Comparison of ENCODE assay signal across 22 cellular contexts in the genomic region with DNA sequence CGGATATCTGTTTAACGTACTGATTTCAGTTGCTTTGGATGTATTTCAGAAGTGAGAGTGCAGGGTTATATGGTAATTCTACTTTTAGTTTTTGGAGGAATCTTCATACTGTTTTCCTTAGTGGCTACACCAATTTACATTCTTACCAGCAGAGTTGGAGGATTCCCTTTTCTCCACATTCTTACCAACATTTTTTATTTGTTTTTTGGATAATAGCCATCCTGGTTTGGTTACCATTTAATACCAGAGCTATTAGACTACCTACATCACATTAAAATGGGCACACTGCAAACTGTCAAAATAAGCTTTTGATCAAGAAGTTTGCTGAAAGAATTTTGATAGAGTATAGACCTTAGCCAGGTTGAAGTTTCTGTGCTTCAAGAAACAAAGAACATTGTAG.
DNase-seq lines count a peak whose midpoint lies in the region; ATAC-seq, FAIRE-seq and TF ChIP-seq lines count a peak whose summit lies in the region.
"Had no signal": no experiment of that assay in that cellular context is flagged by ENCODE, and none has a peak within 500 bp of the region (broad histone marks: within the 10 kb centered on the region; RNA-seq: fewer than 3 reads in every experiment).

No MANE protein-coding gene starts in this region.

- no peaks in the 10 kb centered on the region for H3K9me2 ChIP-seq in GM23248 (ENCODE audit: insufficient read depth)
- no peaks in the 10 kb centered on the region for H3K9me2 ChIP-seq in PC-3 (replicated peaks; ENCODE audit: low read length)

- H3K9me3 Mint-ChIP-seq in astrocyte (ENCODE audit: unreplicated experiment) (no peaks in the 10 kb centered on the region), osteocyte (ENCODE audit: unreplicated experiment) (no peaks in the 10 kb centered on the region)

- no peak overlapping the region for H3K27ac Mint-ChIP-seq in astrocyte (ENCODE audit: unreplicated experiment)
- H3K27ac Mint-ChIP-seq in osteocyte (ENCODE audit: unreplicated experiment): no peak overlapping the region
- H3K27ac Mint-ChIP-seq: CD14-positive monocyte; CD4-positive, alpha-beta memory T cell; HFFc6 had no signal

- H3K27ac ChIP-seq in GM23248 (0 out of 2 replicates have a peak overlapping the region, but pooled peaks have one; percentile 27), PC-3 (ENCODE audit: low read length) (peak overlapping the region; percentile 64), astrocyte (ENCODE audit: low read depth, low read length) (no peak overlapping the region), trophoblast cell (ENCODE audit: low read depth, low read length) (peak overlapping the region; percentile 42)
- H3K27ac ChIP-seq: BLaER1, HL-60 had no signal

- intact Hi-C loops in PC-3 (cut with micrococcal nuclease): no loop called here

- no peak overlapping the region for H3K4me2 ChIP-seq in GM23248 (ENCODE audit: unreplicated experiment)
- H3K4me2 ChIP-seq in PC-3 (ENCODE audit: low read length): no peak overlapping the region
- H3K4me2 ChIP-seq in astrocyte (ENCODE audit: low read length): no peak overlapping the region
- no peak overlapping the region for H3K4me2 ChIP-seq in trophoblast cell (ENCODE audit: low read length)
- H3K4me2 ChIP-seq: BLaER1 had no signal

- FAIRE-seq in astrocyte (lab: Jason Lieb, UNC): no peak
- FAIRE-seq: A204.1, K562 had no signal

- no peak overlapping the region for H3K4ac ChIP-seq in trophoblast cell (ENCODE audit: low read depth, low read length)

- H3K4me3 Mint-ChIP-seq in astrocyte (ENCODE audit: unreplicated experiment) (no peak overlapping the region), osteocyte (ENCODE audit: unreplicated experiment) (no peak overlapping the region)
- H3K4me3 Mint-ChIP-seq: CD14-positive monocyte; CD4-positive, alpha-beta memory T cell; HFFc6 had no signal

- H4K8ac ChIP-seq in trophoblast cell (ENCODE audit: low read depth, low read length): no peak overlapping the region

- no peak for ATAC-seq in PC-3
- ATAC-seq in GM19397 (IDR thresholded peaks at IDR 0.05; ENCODE audit: unreplicated experiment): no peak
- ATAC-seq in GM21447 (IDR thresholded peaks at IDR 0.05; ENCODE audit: unreplicated experiment): no peak
- ATAC-seq: HCT116, K562 had no signal

- H3F3A ChIP-seq in GM23248 (ENCODE audit: insufficient read depth): peaks cover 16% of the 10 kb centered on the region; the same call in 1 of the 2 replicates
- H3F3A ChIP-seq in PC-3 (ENCODE audit: low read length, unreplicated experiment): no peaks in the 10 kb centered on the region

- no peak overlapping the region for H4K91ac ChIP-seq in trophoblast cell (ENCODE audit: low read depth, low read length)

- H2BK5ac ChIP-seq in trophoblast cell (ENCODE audit: low read depth, low read length, poor library complexity): no peak overlapping the region

- H3K79me1 ChIP-seq in trophoblast cell (ENCODE audit: low read length): peaks cover 10% of the 10 kb centered on the region

- no peak overlapping the region for H3K23ac ChIP-seq in trophoblast cell (ENCODE audit: low read length)

- no peak overlapping the region for H2AK5ac ChIP-seq in trophoblast cell (ENCODE audit: low read length)

- in situ Hi-C loops in GM23248 (cut with MboI): no loop called here

- H3K4me1 ChIP-seq in GM23248 (ENCODE audit: insufficient read depth): peaks cover 51% of the 10 kb centered on the region
- H3K4me1 ChIP-seq in PC-3 (ENCODE audit: insufficient read depth, low read length): peaks cover 11% of the 10 kb centered on the region; the same call in 1 of the 2 replicates
- no peaks in the 10 kb centered on the region for H3K4me1 ChIP-seq in astrocyte (ENCODE audit: insufficient read depth, low read length)
- H3K4me1 ChIP-seq in trophoblast cell (ENCODE audit: control insufficient read depth in 1 of 2, insufficient read depth in 2 of 2, low read length in 2 of 2): peaks cover 6 to 7% of the 10 kb centered on the region in 2 experiments

- H3K27me3 Mint-ChIP-seq in astrocyte (ENCODE audit: low read depth, unreplicated experiment) (no peaks in the 10 kb centered on the region), osteocyte (ENCODE audit: unreplicated experiment) (no peaks in the 10 kb centered on the region)
- H3K27me3 Mint-ChIP-seq: CD4-positive, alpha-beta memory T cell had no signal

- no peaks in the 10 kb centered on the region for H3K9me3 ChIP-seq in GM23248 (ENCODE audit: low read depth)
- H3K9me3 ChIP-seq in PC-3 (ENCODE audit: low read length): no peaks in the 10 kb centered on the region
- no peaks in the 10 kb centered on the region for H3K9me3 ChIP-seq in astrocyte (ENCODE audit: insufficient read depth, low read depth, low read length)
- H3K9me3 ChIP-seq in trophoblast cell (ENCODE audit: insufficient read depth, low read depth, low read length): no peaks in the 10 kb centered on the region

- no peak overlapping the region for H2BK12ac ChIP-seq in trophoblast cell (ENCODE audit: low read length)

- H3K36me3 ChIP-seq in GM23248 (ENCODE audit: low read depth): no peaks in the 10 kb centered on the region
- H3K36me3 ChIP-seq in PC-3 (ENCODE audit: low read depth, low read length): no peaks in the 10 kb centered on the region
- no peaks in the 10 kb centered on the region for H3K36me3 ChIP-seq in astrocyte (ENCODE audit: insufficient read depth, low read length)
- H3K36me3 ChIP-seq in trophoblast cell (ENCODE audit: control insufficient read depth in 1 of 2, insufficient read depth in 2 of 2, low read length in 2 of 2): no peaks in the 10 kb centered on the region
- H3K36me3 ChIP-seq: BLaER1 had no signal

- H3K4me1 Mint-ChIP-seq in astrocyte (ENCODE audit: low read depth, unreplicated experiment) (peaks cover 10% of the 10 kb centered on the region), osteocyte (ENCODE audit: unreplicated experiment) (peaks cover 3% of the 10 kb centered on the region)
- H3K4me1 Mint-ChIP-seq: CD4-positive, alpha-beta memory T cell had no signal

- BruUV-seq in PC-3 (replicated peaks; lab: Mats Ljungman, UMichigan): no TSS peak

- H3K79me2 ChIP-seq in GM23248 (ENCODE audit: insufficient read depth) (no peaks in the 10 kb centered on the region), PC-3 (ENCODE audit: low read length) (no peaks in the 10 kb centered on the region), astrocyte (ENCODE audit: insufficient read depth, low read length) (no peaks in the 10 kb centered on the region), trophoblast cell (ENCODE audit: control insufficient read depth, insufficient read depth, low read length, poor library complexity) (no peaks in the 10 kb centered on the region)

- no peak overlapping the region for H3K18ac ChIP-seq in trophoblast cell (ENCODE audit: low read length)

- H4K20me1 ChIP-seq in GM23248 (ENCODE audit: insufficient read depth): no peaks in the 10 kb centered on the region
- no peaks in the 10 kb centered on the region for H4K20me1 ChIP-seq in PC-3 (ENCODE audit: low read length)
- no peaks in the 10 kb centered on the region for H4K20me1 ChIP-seq in astrocyte (ENCODE audit: insufficient read depth, low read length)
- H4K20me1 ChIP-seq: BLaER1 had no signal

- TF ChIP-seq CTCF in PC-3 (conservative IDR thresholded peaks at IDR 0.05; ENCODE audit: low read depth, low read length) (no peak), astrocyte (IDR thresholded peaks at IDR 0.05; ENCODE audit: insufficient read depth, low read depth, low read length) (peak; percentile 2), osteocyte (IDR thresholded peaks at IDR 0.05) (no peak)

- H3K27me3 ChIP-seq in GM23248 (replicated peaks; ENCODE audit: insufficient read depth): no peaks in the 10 kb centered on the region
- H3K27me3 ChIP-seq in PC-3 (ENCODE audit: low read length): no peaks in the 10 kb centered on the region
- H3K27me3 ChIP-seq in astrocyte (ENCODE audit: insufficient read depth, low read length): no peaks in the 10 kb centered on the region
- no peaks in the 10 kb centered on the region for H3K27me3 ChIP-seq in trophoblast cell (ENCODE audit: insufficient read depth, low read length)
- H3K27me3 ChIP-seq: BLaER1 had no signal

- CTCF ChIA-PET in PC-3 (lab: Charles Lee): no interaction called here

- no peak for DNase-seq in GM23248
- no peak for DNase-seq in PC-3
- DNase-seq in astrocyte (ENCODE audit: low read depth): peak; percentile 38
- DNase-seq in trophoblast cell: no peak
- no peak for DNase-seq in osteocyte (ENCODE audit: extremely low spot score, unreplicated experiment)
- no peak for DNase-seq in NCI-H2029 treated with DMSO at 0.1 percent for 48 hours (lab: John Stamatoyannopoulos, UW)
- DNase-seq: ACHN; CD4-positive, alpha-beta memory T cell; DMS153; DMS79; GF-D8; GOT3; H7; HFFc6 had no signal

- H2BK120ac ChIP-seq in trophoblast cell (ENCODE audit: insufficient read depth, low read length, poor library complexity): no peak overlapping the region

- no peak overlapping the region for H2AFZ ChIP-seq in GM23248
- H2AFZ ChIP-seq in PC-3 (ENCODE audit: low read length): no peak overlapping the region
- no peak overlapping the region for H2AFZ ChIP-seq in astrocyte (ENCODE audit: low read depth, low read length)
- H2AFZ ChIP-seq in trophoblast cell (ENCODE audit: insufficient read depth, low read length, poor library complexity): no peak overlapping the region

- 96 to 97% methylated on average over 2 of the region's 2 CpGs for WGBS in GM23248 (ENCODE audit: low coverage in 1 of 2, low lambda C conversion rate in 2 of 2, missing lambda C conversion rate in 2 of 2), 2 experiments
- WGBS in trophoblast cell (ENCODE audit: extremely low coverage, insufficient coverage, insufficient read length): no CpG with 5 or more reads among the region's 2 CpGs

- no peak overlapping the region for H3K14ac ChIP-seq in trophoblast cell (ENCODE audit: low read length)

- no peaks in the 10 kb centered on the region for H3K36me3 Mint-ChIP-seq in astrocyte (ENCODE audit: low read depth, unreplicated experiment)
- H3K36me3 Mint-ChIP-seq in osteocyte (ENCODE audit: unreplicated experiment): no peaks in the 10 kb centered on the region
- H3K36me3 Mint-ChIP-seq: CD14-positive monocyte had no signal

- H3K9ac ChIP-seq in GM23248: no peak overlapping the region
- no peak overlapping the region for H3K9ac ChIP-seq in PC-3 (ENCODE audit: low read length)
- no peak overlapping the region for H3K9ac ChIP-seq in astrocyte (ENCODE audit: low read length)
- no peak overlapping the region for H3K9ac ChIP-seq in trophoblast cell (ENCODE audit: low read length)
- H3K9ac ChIP-seq: BLaER1 had no signal

- POLR2A ChIA-PET in PC-3 (lab: Charles Lee; ENCODE audit: unreplicated experiment): no interaction called here

- H3K4me3 ChIP-seq in GM23248: no peak overlapping the region
- no peak overlapping the region for H3K4me3 ChIP-seq in PC-3 (ENCODE audit: low read length)
- no peak overlapping the region for H3K4me3 ChIP-seq in astrocyte (ENCODE audit: insufficient read depth, low read depth, low read length)
- no peak overlapping the region for H3K4me3 ChIP-seq in trophoblast cell (ENCODE audit: low read depth, low read length)
- H3K4me3 ChIP-seq: BLaER1, K562 had no signal

- no peak overlapping the region for H4K12ac ChIP-seq in trophoblast cell (ENCODE audit: low read depth, low read length)
